Comparison of ENCODE assay signal across 1 cellular context in genomic region chr20:63737690-63737939, GRCh38.
TF ChIP-seq lines count a peak whose summit lies in the region.

No MANE protein-coding gene starts in this region.

TF ChIP-seq in H1, 55 proteins besides CTCF, POLR2A, EP300 and RAD21:
- TF ChIP-seq SIRT6 (IDR thresholded peaks at IDR 0.05; ENCODE audit: low read length) (no peak), YY1 (IDR thresholded peaks at IDR 0.05; ENCODE audit: low read depth, low read length) (0 out of 2 replicates have a peak, but pooled peaks have one; percentile 12), MAX (IDR thresholded peaks at IDR 0.05) (peak; percentile 85), POLR2AphosphoS5 (IDR thresholded peaks at IDR 0.05; ENCODE audit: low read depth, low read length) (peak; percentile 32; the same call in 1 of the 2 replicates), E2F6 (IDR thresholded peaks at IDR 0.05) (peak; percentile 90)
